Comparison of ENCODE assay signal across 12 cellular contexts in the genomic region with DNA sequence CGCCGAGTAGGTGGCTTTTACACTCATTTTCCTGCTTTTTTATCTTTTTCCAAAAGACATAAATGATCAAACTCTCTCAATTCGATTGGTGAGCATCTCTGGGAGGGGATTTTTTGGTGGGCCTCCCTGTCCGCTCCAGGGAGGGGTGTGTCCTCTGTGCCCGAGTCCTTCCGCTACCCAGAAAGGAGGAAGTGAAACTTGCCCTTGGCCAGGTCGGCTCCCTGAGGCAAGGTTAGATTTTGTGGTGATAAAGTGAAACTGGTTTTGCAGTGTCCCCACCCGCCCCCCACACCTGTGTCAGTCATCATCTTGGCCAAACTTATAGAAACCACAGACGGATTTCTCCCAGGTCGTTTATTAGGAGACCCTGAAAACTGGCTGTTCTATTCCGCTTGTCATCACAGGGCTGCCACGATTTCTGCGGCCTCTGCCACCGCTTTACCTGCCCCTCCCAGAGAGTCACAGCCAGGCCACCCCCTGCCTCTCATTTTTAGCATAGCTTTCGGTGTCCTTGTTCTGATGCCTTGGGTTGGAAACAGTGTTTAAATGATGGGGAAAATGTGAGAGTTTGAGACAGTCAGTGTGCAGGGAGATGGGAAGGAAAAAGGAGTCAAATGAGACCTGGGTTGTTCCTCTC.
DNase-seq lines count a peak whose midpoint lies in the region; ATAC-seq, FAIRE-seq and TF ChIP-seq lines count a peak whose summit lies in the region.
"Had no signal": no experiment of that assay in that cellular context is flagged by ENCODE, and none has a peak within 500 bp of the region (broad histone marks: within the 10 kb centered on the region; RNA-seq: fewer than 3 reads in every experiment).

No MANE protein-coding gene starts in this region.

- no peaks in the 10 kb centered on the region for H3K36me3 Mint-ChIP-seq in glutamatergic neuron (ENCODE audit: unreplicated experiment)

- H3K27me3 ChIP-seq in GM06990 (replicated peaks; ENCODE audit: control insufficient read depth, insufficient read depth, low read length): no peaks in the 10 kb centered on the region

- H3K27me3 Mint-ChIP-seq in glutamatergic neuron (ENCODE audit: unreplicated experiment): peaks cover 11% of the 10 kb centered on the region

- H3K4me3 ChIP-seq in GM06990 (replicated peaks; ENCODE audit: low read depth, low read length): no peak overlapping the region

- H3K27ac Mint-ChIP-seq in glutamatergic neuron (ENCODE audit: unreplicated experiment): peak overlapping the region; percentile 36

- ATAC-seq in GM21447 (IDR thresholded peaks at IDR 0.05; ENCODE audit: unreplicated experiment) (peak; percentile 66), GM19467 (IDR thresholded peaks at IDR 0.05; ENCODE audit: unreplicated experiment) (no peak)

- no peak for FAIRE-seq in RCC 7860 (lab: Jason Lieb, UNC)
- FAIRE-seq: endothelial cell of umbilical vein, HTR-8/SVneo, kidney had no signal

- DNase-seq in GM06990 (ENCODE audit: extremely low read depth, insufficient read length): peak; percentile 46
- peak; percentile 11 for DNase-seq in NAMALWA (ENCODE audit: low spot score)
- no peak for DNase-seq in glutamatergic neuron
- DNase-seq in G401 (ENCODE audit: low spot score): no peak
- no peak for DNase-seq in COR-L47 (lab: John Stamatoyannopoulos, UW)
- no peak for DNase-seq in RCC 7860 (ENCODE audit: low spot score)
- DNase-seq: kidney, NCI-H2227 treated with DMSO at 0.1 percent for 48 hours had no signal

- no peaks in the 10 kb centered on the region for H3K36me3 ChIP-seq in GM06990 (ENCODE audit: control insufficient read depth, insufficient read depth, low read length)

- no peak overlapping the region for H3K4me3 Mint-ChIP-seq in glutamatergic neuron (ENCODE audit: unreplicated experiment)

- peaks cover 9% of the 10 kb centered on the region for H3K9me3 Mint-ChIP-seq in glutamatergic neuron (ENCODE audit: unreplicated experiment)

- no peak for TF ChIP-seq CTCF in GM06990 (IDR thresholded peaks at IDR 0.05; ENCODE audit: insufficient read depth, low read length, poor library complexity, severe bottlenecking)
- TF ChIP-seq CTCF in glutamatergic neuron (IDR thresholded peaks at IDR 0.05; ENCODE audit: partially characterized antibody, unreplicated experiment): no peak

- in situ Hi-C loops in G401 (cut with HindIII; ENCODE audit: low sequenced_read_pairs): no loop called here

- peaks cover 16% of the 10 kb centered on the region for H3K4me1 Mint-ChIP-seq in glutamatergic neuron (ENCODE audit: low read depth, unreplicated experiment)

Comparison
In these comparisons a context has a peak if more than half of its experiments do, and no peak if none do; other contexts are left out.
1. DNase-seq: peak in GM06990 (single experiment) and NAMALWA (single experiment); none in glutamatergic neuron (single experiment), G401 (single experiment), COR-L47 (single experiment) and RCC 7860 (single experiment).